ENCODE assay signal across 13 cellular contexts in genomic region chr11:94933225-94934130, GRCh38. TPM values are rescaled to one million over a fixed set of nuclear protein-coding genes. Genes with fewer than 3 reads are reported as not detected.
DNase-seq lines count a peak whose midpoint lies in the region; ATAC-seq and TF ChIP-seq lines count a peak whose summit lies in the region.
"Had no signal": no experiment of that assay in that cellular context is flagged by ENCODE, and none has a peak within 500 bp of the region (broad histone marks: within the 10 kb centered on the region; RNA-seq: fewer than 3 reads in every experiment).

No MANE protein-coding gene starts in this region.

- H3K4me1 Mint-ChIP-seq in chondrocyte (ENCODE audit: low read depth), result peaks cover 58% of the 10 kb centered on the region

- TF ChIP-seq POLR2A in upper lobe of left lung (IDR thresholded peaks at IDR 0.05), result no peak

- H3K79me2 ChIP-seq in mesendoderm (ENCODE audit: control insufficient read depth, insufficient read depth, low read length), result no peaks in the 10 kb centered on the region

- WGBS in upper lobe of left lung, 2 donors, result 46 to 52% methylated on average over 5 of the region's 5 CpGs
- WGBS in mesendoderm (ENCODE audit: extremely low coverage, insufficient coverage, low lambda C conversion rate), result no CpG with 5 or more reads among the region's 5 CpGs

- no peak overlapping the region for H3K4me3 Mint-ChIP-seq in chondrocyte (ENCODE audit: unreplicated experiment)
- H3K4me3 Mint-ChIP-seq: activated naive CD4-positive, alpha-beta T cell treated with anti-CD3 and anti-CD28 coated beads, Interleukin-2, amount 10 ng/mL, durations not matched to agents 7 days and 5 days; T-helper 1 cell treated with Interleukin-12 subunit alpha and Interleukin-12 subunit beta and Interleukin-4 antibody, amounts not matched to agents 30 μg/mL and 1 μg/mL, for 36 hours had no signal

- no peak overlapping the region for H3K4me2 ChIP-seq in mesendoderm (ENCODE audit: low read length)

- no peak overlapping the region for H3K4ac ChIP-seq in mesendoderm (ENCODE audit: low read depth, low read length)

- H3K56ac ChIP-seq in mesendoderm (ENCODE audit: low read length), result no peak overlapping the region

- H4K5ac ChIP-seq in mesendoderm (ENCODE audit: low read length), result no peak overlapping the region

- H2BK15ac ChIP-seq in mesendoderm (replicated peaks; ENCODE audit: low read depth), result no peak overlapping the region

- TF ChIP-seq CTCF in chondrocyte (IDR thresholded peaks at IDR 0.05) (no peak), lower lobe of right lung (IDR thresholded peaks at IDR 0.05) (no peak), upper lobe of left lung (IDR thresholded peaks at IDR 0.05) (no peak)

- H3K9me3 ChIP-seq in lower lobe of right lung (no peaks in the 10 kb centered on the region), upper lobe of left lung (no peaks in the 10 kb centered on the region)

- no peak for TF ChIP-seq EP300 in upper lobe of left lung (IDR thresholded peaks at IDR 0.05)

- H3K36me3 Mint-ChIP-seq in chondrocyte (ENCODE audit: low read depth), result no peaks in the 10 kb centered on the region
- H3K36me3 Mint-ChIP-seq: activated naive CD4-positive, alpha-beta T cell treated with anti-CD3 and anti-CD28 coated beads, Interleukin-2, amount 10 ng/mL, durations not matched to agents 7 days and 5 days had no signal

- H3K27me3 ChIP-seq in lower lobe of right lung (ENCODE audit: low read depth), result no peaks in the 10 kb centered on the region
- no peaks in the 10 kb centered on the region for H3K27me3 ChIP-seq in upper lobe of left lung
- H3K27me3 ChIP-seq in mesendoderm (ENCODE audit: insufficient read depth, low read length, poor library complexity), result no peaks in the 10 kb centered on the region

- H3K9me3 Mint-ChIP-seq in chondrocyte (ENCODE audit: low read depth), result no peaks in the 10 kb centered on the region
- H3K9me3 Mint-ChIP-seq: activated naive CD4-positive, alpha-beta T cell treated with anti-CD3 and anti-CD28 coated beads, Interleukin-2, amount 10 ng/mL, durations not matched to agents 7 days and 5 days had no signal

- no peaks in the 10 kb centered on the region for H3K79me1 ChIP-seq in mesendoderm (ENCODE audit: low read length)

- no peak overlapping the region for H3K23ac ChIP-seq in mesendoderm (ENCODE audit: low read length)

- H3K27ac ChIP-seq in lower lobe of right lung, result peak overlapping the region; percentile 38
- peak overlapping the region in 3 of 4 donors; percentile 42 to 61 (median 52) for H3K27ac ChIP-seq in upper lobe of left lung
- H3K27ac ChIP-seq in mesendoderm (ENCODE audit: low read depth, low read length), result no peak overlapping the region
- H3K27ac ChIP-seq: 22Rv1 had no signal

- H2AK5ac ChIP-seq in mesendoderm (ENCODE audit: low read length), result no peak overlapping the region

- H2BK120ac ChIP-seq in mesendoderm (ENCODE audit: low read depth, low read length), result no peak overlapping the region

- no peak overlapping the region for H3K9ac ChIP-seq in mesendoderm (ENCODE audit: low read length)

- no peaks in the 10 kb centered on the region for H3K27me3 Mint-ChIP-seq in chondrocyte (ENCODE audit: low read depth)
- H3K27me3 Mint-ChIP-seq: activated naive CD4-positive, alpha-beta T cell treated with anti-CD3 and anti-CD28 coated beads, Interleukin-2, amount 10 ng/mL, durations not matched to agents 7 days and 5 days had no signal

- peak overlapping the region; percentile 76 for H3K27ac Mint-ChIP-seq in chondrocyte (ENCODE audit: unreplicated experiment)
- H3K27ac Mint-ChIP-seq: activated naive CD4-positive, alpha-beta T cell treated with anti-CD3 and anti-CD28 coated beads, Interleukin-2, amount 10 ng/mL, durations not matched to agents 7 days and 5 days; T-helper 1 cell treated with Interleukin-12 subunit alpha and Interleukin-12 subunit beta and Interleukin-4 antibody, amounts not matched to agents 30 μg/mL and 1 μg/mL, for 36 hours had no signal

- H3K4me1 ChIP-seq in lower lobe of right lung, result peaks cover 29% of the 10 kb centered on the region
- peaks cover 3 to 30% (median 10%) of the 10 kb centered on the region in 4 donors for H3K4me1 ChIP-seq in upper lobe of left lung
- H3K4me1 ChIP-seq in mesendoderm (ENCODE audit: control insufficient read depth, low read depth, low read length), result no peaks in the 10 kb centered on the region

- no peak overlapping the region for H3K4me3 ChIP-seq in lower lobe of right lung
- H3K4me3 ChIP-seq in upper lobe of left lung, result no peak overlapping the region
- no peak overlapping the region for H3K4me3 ChIP-seq in mesendoderm (ENCODE audit: low read length)

- intact Hi-C loops in lower lobe of right lung (cut with DNase I), result no loop called here

- H2BK5ac ChIP-seq in mesendoderm (ENCODE audit: low read length), result no peak overlapping the region

- H3K36me3 ChIP-seq in lower lobe of right lung (no peaks in the 10 kb centered on the region), upper lobe of left lung (no peaks in the 10 kb centered on the region), mesendoderm (ENCODE audit: control insufficient read depth, insufficient read depth, low read length) (no peaks in the 10 kb centered on the region)

- H3K18ac ChIP-seq in mesendoderm (ENCODE audit: low read length), result no peak overlapping the region

- DNase-seq in NCI-H2171 treated with DMSO at 0.1 percent for 48 hours (lab: John Stamatoyannopoulos, UW) (peak; percentile 16), NCI-H2171 (lab: John Stamatoyannopoulos, UW) (no peak), chondrocyte (ENCODE audit: low spot score) (no peak), lower lobe of right lung (no peak), upper lobe of left lung (no peak), mesendoderm (no peak), NCI-H345 (lab: John Stamatoyannopoulos, UW) (no peak)
- DNase-seq: NCI-H1092 had no signal

- H4K8ac ChIP-seq in mesendoderm (ENCODE audit: low read depth, low read length), result no peak overlapping the region

- peak; percentile 42 to 55 for ATAC-seq in lower lobe of right lung
- ATAC-seq in upper lobe of left lung (ENCODE audit: low FRiP score in 2 of 2), result peak in 1 of 2 donors; percentile 91
- no peak for ATAC-seq in GM19324 (IDR thresholded peaks at IDR 0.05; ENCODE audit: low FRiP score, unreplicated experiment)
- ATAC-seq: left lobe of liver had no signal

RNA-seq across cellular contexts. Expression of gene CWC15, which starts 39.9 kb away (rescaled TPM):
- total RNA-seq in chondrocyte, result 29.5 to 53.3 TPM (median 42.0 TPM) in 3 replicates
- 57.9 TPM for total RNA-seq in lower lobe of right lung
- 10 to 100 TPM; 23.0 to 55.5 (median 42.6) TPM for total RNA-seq in upper lobe of left lung
- polyA plus RNA-seq in mesendoderm (2013, experiment 1 of 2), result 124 TPM
- polyA plus RNA-seq in mesendoderm (2013, experiment 2 of 2), result 121 TPM

RNA-seq across cellular contexts. Expression of gene KDM4D, which starts 40.0 kb away (rescaled TPM):
- total RNA-seq in chondrocyte (0.44 to 0.65 TPM (median 0.53 TPM) in 3 replicates), lower lobe of right lung (0.68 TPM), upper lobe of left lung (under 1 TPM in 4 of 6 donors, not detected in 2; 0.20 to 0.74 (median 0.59) TPM)
- polyA plus RNA-seq in mesendoderm (2013, experiment 1 of 2), result 1.1 TPM
- polyA plus RNA-seq in mesendoderm (2013, experiment 2 of 2), result 1.1 TPM
